ENCODE assay signal across 1 cellular context in genomic region chr16:4402439-4403132, GRCh38.
TF ChIP-seq lines count a peak whose summit lies in the region.

No MANE protein-coding gene starts in this region.

TF ChIP-seq in HepG2, 621 proteins besides CTCF, POLR2A, EP300 and RAD21 (continued from another document and continues in another):
- no peak for TF ChIP-seq ZBED4 (CRISPR knock-in tag; IDR thresholded peaks at IDR 0.05; ENCODE audit: borderline replicate concordance)
- no peak for TF ChIP-seq THAP8 (CRISPR knock-in tag; IDR thresholded peaks at IDR 0.05; ENCODE audit: borderline replicate concordance)
- TF ChIP-seq ZNF251 (CRISPR knock-in tag; IDR thresholded peaks at IDR 0.05), result no peak
- no peak for TF ChIP-seq SMARCE1 (IDR thresholded peaks at IDR 0.05; ENCODE audit: borderline replicate concordance)
- TF ChIP-seq TFDP1 (CRISPR knock-in tag; IDR thresholded peaks at IDR 0.05; ENCODE audit: borderline replicate concordance), result no peak
- no peak for TF ChIP-seq ATRX (CRISPR knock-in tag; IDR thresholded peaks at IDR 0.05; ENCODE audit: borderline replicate concordance)
- TF ChIP-seq TRIM24 (CRISPR knock-in tag; IDR thresholded peaks at IDR 0.05), result no peak
- no peak for TF ChIP-seq ZNF614 (CRISPR knock-in tag; IDR thresholded peaks at IDR 0.05; ENCODE audit: borderline replicate concordance)
- TF ChIP-seq THRA (CRISPR knock-in tag; IDR thresholded peaks at IDR 0.05; ENCODE audit: borderline replicate concordance), result no peak
- TF ChIP-seq IKZF1 (IDR thresholded peaks at IDR 0.05), result no peak
- TF ChIP-seq PAWR (CRISPR knock-in tag; IDR thresholded peaks at IDR 0.05; ENCODE audit: borderline replicate concordance), result no peak
- TF ChIP-seq ZNF562 (CRISPR knock-in tag; IDR thresholded peaks at IDR 0.05; ENCODE audit: borderline replicate concordance), result no peak
- TF ChIP-seq ZNF766 (CRISPR knock-in tag; IDR thresholded peaks at IDR 0.05; ENCODE audit: borderline replicate concordance), result no peak
- TF ChIP-seq FOXP4 (CRISPR knock-in tag; IDR thresholded peaks at IDR 0.05), result no peak
- TF ChIP-seq ZKSCAN5 (CRISPR knock-in tag; IDR thresholded peaks at IDR 0.05), result no peak
- TF ChIP-seq U2AF2 (IDR thresholded peaks at IDR 0.05; ENCODE audit: low read depth, low read length), result no peak
- no peak; the same call in 1 of the 2 replicates for TF ChIP-seq FOXC1 (CRISPR knock-in tag; IDR thresholded peaks at IDR 0.05; ENCODE audit: borderline replicate concordance)
- TF ChIP-seq ZBTB20 (CRISPR knock-in tag; IDR thresholded peaks at IDR 0.05; ENCODE audit: borderline replicate concordance, low read depth), result peak; percentile 46; the same call in 1 of the 2 replicates
- no peak for TF ChIP-seq ZKSCAN1 (IDR thresholded peaks at IDR 0.05; ENCODE audit: low read length)
- TF ChIP-seq PLRG1 (conservative IDR thresholded peaks at IDR 0.05), result no peak
- TF ChIP-seq ZNF512B (CRISPR knock-in tag; IDR thresholded peaks at IDR 0.05; ENCODE audit: borderline replicate concordance), result no peak
- no peak for TF ChIP-seq ZNF20 (CRISPR knock-in tag; IDR thresholded peaks at IDR 0.05)
- TF ChIP-seq ZNF879 (CRISPR knock-in tag; IDR thresholded peaks at IDR 0.05), result no peak
- TF ChIP-seq KLF16 (CRISPR knock-in tag; IDR thresholded peaks at IDR 0.05), result no peak
- TF ChIP-seq KDM2A (CRISPR knock-in tag; IDR thresholded peaks at IDR 0.05; ENCODE audit: borderline replicate concordance, low read depth), result peak; percentile 78; the same call in 1 of the 2 replicates
- TF ChIP-seq ZNF691 (CRISPR knock-in tag; IDR thresholded peaks at IDR 0.05; ENCODE audit: borderline replicate concordance, low read depth), result peak; percentile 88; the same call in 1 of the 2 replicates
- TF ChIP-seq ZNF567 (CRISPR knock-in tag; IDR thresholded peaks at IDR 0.05; ENCODE audit: borderline replicate concordance), result 0 out of 2 replicates have a peak, but pooled peaks have one; percentile 53
- TF ChIP-seq ZNF720 (CRISPR knock-in tag; IDR thresholded peaks at IDR 0.05), result no peak
- no peak for TF ChIP-seq ZNF543 (CRISPR knock-in tag; IDR thresholded peaks at IDR 0.05)
- no peak for TF ChIP-seq ZBTB25 (CRISPR knock-in tag; IDR thresholded peaks at IDR 0.05)
- no peak for TF ChIP-seq ZNF224 (CRISPR knock-in tag; IDR thresholded peaks at IDR 0.05)
- TF ChIP-seq PRDM4 (CRISPR knock-in tag; IDR thresholded peaks at IDR 0.05; ENCODE audit: borderline replicate concordance), result no peak
- TF ChIP-seq BATF2 (CRISPR knock-in tag; IDR thresholded peaks at IDR 0.05), result no peak
- peak; percentile 44 for TF ChIP-seq TEAD3 (CRISPR knock-in tag; optimal IDR thresholded peaks at IDR 0.05; ENCODE audit: borderline replicate concordance)
- no peak for TF ChIP-seq ESRRA (CRISPR knock-in tag; IDR thresholded peaks at IDR 0.05; ENCODE audit: low read depth)
